19 cellular contexts compared by ENCODE assay signal in genomic region chr3:77381426-77381825, GRCh38.
"Had no signal": no experiment of that assay in that cellular context is flagged by ENCODE, and none has a peak within 500 bp of the region (broad histone marks: within the 10 kb centered on the region; RNA-seq: fewer than 3 reads in every experiment).

No MANE protein-coding gene starts in this region.

- H3K4me1 Mint-ChIP-seq: mesothelial cell of epicardium, naive B cell had no signal

- H3K36me3 ChIP-seq: esophagus muscularis mucosa, gastroesophageal sphincter, heart right ventricle, left lung, lower lobe of right lung had no signal

- H3K36me3 Mint-ChIP-seq: mesothelial cell of epicardium, naive B cell had no signal

- H3K4me1 ChIP-seq: esophagus muscularis mucosa, gastroesophageal sphincter, heart right ventricle, left lung, lower lobe of right lung had no signal

- H3K27me3 Mint-ChIP-seq: naive B cell had no signal

- H3K4me3 Mint-ChIP-seq: mesothelial cell of epicardium, naive B cell had no signal

- H3K9me3 ChIP-seq: esophagus muscularis mucosa, gastroesophageal sphincter, heart right ventricle, left lung, lower lobe of right lung, mucosa of descending colon had no signal

- H3K27ac Mint-ChIP-seq: mesothelial cell of epicardium, naive B cell had no signal

- H3K27ac ChIP-seq: coronary artery, dorsolateral prefrontal cortex, esophagus muscularis mucosa, gastroesophageal sphincter, heart right ventricle, left lung, lower lobe of right lung had no signal

- DNase-seq: dermis blood vessel endothelial cell; dorsolateral prefrontal cortex; effector CD4-positive, alpha-beta T cell; effector memory CD4-positive, alpha-beta T cell; foreskin fibroblast; head of caudate nucleus; heart right ventricle; hippocampal formation; left cardiac atrium; left lung; left ventricle myocardium superior; lower lobe of right lung; mesenchymal stem cell; mucosa of descending colon; naive B cell had no signal

- H3K4me3 ChIP-seq: coronary artery, dorsolateral prefrontal cortex, esophagus muscularis mucosa, gastroesophageal sphincter, heart right ventricle, left lung, lower lobe of right lung, mucosa of descending colon had no signal

- H3K27me3 ChIP-seq: dorsolateral prefrontal cortex, esophagus muscularis mucosa, gastroesophageal sphincter, heart right ventricle, left lung had no signal

- ATAC-seq: gastroesophageal sphincter, heart right ventricle, left cardiac atrium, left lung, left ventricle myocardium superior, lower lobe of right lung, mucosa of descending colon had no signal
